1 cellular context compared by ENCODE assay signal in genomic region chr1:229342902-229343587, GRCh38.
A peak's percentile ranks its signal among the peaks of the same experiment; 100 is the strongest.
TF ChIP-seq lines count a peak whose summit lies in the region.

A gene with protein sequence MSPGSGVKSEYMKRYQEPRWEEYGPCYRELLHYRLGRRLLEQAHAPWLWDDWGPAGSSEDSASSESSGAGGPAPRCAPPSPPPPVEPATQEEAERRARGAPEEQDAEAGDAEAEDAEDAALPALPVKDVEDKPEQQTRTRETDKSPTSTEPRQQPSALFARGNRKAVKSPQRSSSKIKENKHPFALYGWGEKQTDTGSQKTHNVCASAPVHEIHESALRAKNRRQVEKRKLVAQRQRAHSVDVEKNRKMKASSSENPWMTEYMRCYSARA (minus strand): TSS chr1:229343047. CDS start chr1:229342465, 582 bp downstream.

TF ChIP-seq in K562, 482 proteins besides CTCF, POLR2A, EP300 and RAD21 (continued from another document and continues in another):
- TF ChIP-seq, protein P1, sequence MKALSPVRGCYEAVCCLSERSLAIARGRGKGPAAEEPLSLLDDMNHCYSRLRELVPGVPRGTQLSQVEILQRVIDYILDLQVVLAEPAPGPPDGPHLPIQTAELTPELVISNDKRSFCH (CRISPR knock-in tag; IDR thresholded peaks at IDR 0.05) = no peak
- TF ChIP-seq, protein P1 (tag; IDR thresholded peaks at IDR 0.05) = peak; percentile 87
- no peak for TF ChIP-seq ARNT (IDR thresholded peaks at IDR 0.05)
- no peak for TF ChIP-seq CGGBP1 (CRISPR knock-in tag; IDR thresholded peaks at IDR 0.05)
- no peak for TF ChIP-seq RFX7 (CRISPR knock-in tag; IDR thresholded peaks at IDR 0.05)
- TF ChIP-seq RBM34 (IDR thresholded peaks at IDR 0.05; ENCODE audit: borderline replicate concordance, insufficient read depth, low read length) = no peak
- TF ChIP-seq PTRF (tag; IDR thresholded peaks at IDR 0.05) = no peak
- TF ChIP-seq HOMEZ (CRISPR knock-in tag; IDR thresholded peaks at IDR 0.05) = no peak
- no peak for TF ChIP-seq PCBP2 (IDR thresholded peaks at IDR 0.05; ENCODE audit: low read depth, low read length, poor library complexity, severe bottlenecking)
- TF ChIP-seq KAT7 (CRISPR knock-in tag; IDR thresholded peaks at IDR 0.05; ENCODE audit: borderline replicate concordance) = peak; percentile 72; the same call in 1 of the 2 replicates
- TF ChIP-seq MECOM (CRISPR knock-in tag; IDR thresholded peaks at IDR 0.05) = no peak
- TF ChIP-seq ATF7 (IDR thresholded peaks at IDR 0.05) = peak; percentile 74
- no peak for TF ChIP-seq KHSRP (IDR thresholded peaks at IDR 0.05)
- peak; percentile 87 for TF ChIP-seq HMGN3 (IDR thresholded peaks at IDR 0.05; ENCODE audit: borderline replicate concordance, extremely low read depth, insufficient read length, low read depth, low read length)
- peak; percentile 42; the same call in 1 of the 2 replicates for TF ChIP-seq ZNF589 (CRISPR knock-in tag; IDR thresholded peaks at IDR 0.05; ENCODE audit: low read depth)
- TF ChIP-seq NFYB (IDR thresholded peaks at IDR 0.05; ENCODE audit: extremely low read depth, insufficient read length) = no peak
- no peak for TF ChIP-seq KLF1 (tag; IDR thresholded peaks at IDR 0.05)
- TF ChIP-seq HNRNPLL (IDR thresholded peaks at IDR 0.05; ENCODE audit: low read depth, low read length, poor library complexity, severe bottlenecking) = peak; percentile 69
- no peak; the same call in 1 of the 2 replicates for TF ChIP-seq ILF3 (IDR thresholded peaks at IDR 0.05; ENCODE audit: borderline replicate concordance)
- no peak for TF ChIP-seq RBM39 (optimal IDR thresholded peaks at IDR 0.05; ENCODE audit: low read depth, low read length)
- no peak for TF ChIP-seq RHOXF2B (CRISPR knock-in tag; conservative IDR thresholded peaks at IDR 0.05)
- no peak for TF ChIP-seq NFE2L1 (tag; IDR thresholded peaks at IDR 0.05; ENCODE audit: borderline replicate concordance, low read depth)
- TF ChIP-seq GABPB2 (CRISPR knock-in tag; conservative IDR thresholded peaks at IDR 0.05) = no peak
- no peak for TF ChIP-seq LARP7 (IDR thresholded peaks at IDR 0.05)
- no peak for TF ChIP-seq GATAD2A (IDR thresholded peaks at IDR 0.05)
- TF ChIP-seq ASH1L (IDR thresholded peaks at IDR 0.05; ENCODE audit: borderline replicate concordance, low read depth, partially characterized antibody) = no peak
- no peak for TF ChIP-seq ZBTB8A (IDR thresholded peaks at IDR 0.05; ENCODE audit: partially characterized antibody)
- TF ChIP-seq ADNP (tag; IDR thresholded peaks at IDR 0.05) = no peak
- TF ChIP-seq RBM22 (IDR thresholded peaks at IDR 0.05; ENCODE audit: low read depth, low read length, poor library complexity, severe bottlenecking) = no peak
- TF ChIP-seq, protein P2, sequence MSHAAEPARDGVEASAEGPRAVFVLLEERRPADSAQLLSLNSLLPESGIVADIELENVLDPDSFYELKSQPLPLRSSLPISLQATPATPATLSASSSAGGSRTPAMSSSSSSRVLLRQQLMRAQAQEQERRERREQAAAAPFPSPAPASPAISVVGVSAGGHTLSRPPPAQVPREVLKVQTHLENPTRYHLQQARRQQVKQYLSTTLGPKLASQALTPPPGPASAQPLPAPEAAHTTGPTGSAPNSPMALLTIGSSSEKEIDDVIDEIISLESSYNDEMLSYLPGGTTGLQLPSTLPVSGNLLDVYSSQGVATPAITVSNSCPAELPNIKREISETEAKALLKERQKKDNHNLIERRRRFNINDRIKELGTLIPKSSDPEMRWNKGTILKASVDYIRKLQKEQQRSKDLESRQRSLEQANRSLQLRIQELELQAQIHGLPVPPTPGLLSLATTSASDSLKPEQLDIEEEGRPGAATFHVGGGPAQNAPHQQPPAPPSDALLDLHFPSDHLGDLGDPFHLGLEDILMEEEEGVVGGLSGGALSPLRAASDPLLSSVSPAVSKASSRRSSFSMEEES (CRISPR knock-in tag; IDR thresholded peaks at IDR 0.05) = no peak
- TF ChIP-seq SIN3A (IDR thresholded peaks at IDR 0.05; ENCODE audit: borderline replicate concordance in 2 of 2, control insufficient read depth in 1 of 2, low read depth in 2 of 2, low read length in 2 of 2) = peak in 1 of 2 experiments; percentile 62; a peak in 1 of 4 replicates
- TF ChIP-seq PML (IDR thresholded peaks at IDR 0.05; ENCODE audit: low read length) = 0 out of 2 replicates have a peak, but pooled peaks have one; percentile 4
- TF ChIP-seq, protein P3, sequence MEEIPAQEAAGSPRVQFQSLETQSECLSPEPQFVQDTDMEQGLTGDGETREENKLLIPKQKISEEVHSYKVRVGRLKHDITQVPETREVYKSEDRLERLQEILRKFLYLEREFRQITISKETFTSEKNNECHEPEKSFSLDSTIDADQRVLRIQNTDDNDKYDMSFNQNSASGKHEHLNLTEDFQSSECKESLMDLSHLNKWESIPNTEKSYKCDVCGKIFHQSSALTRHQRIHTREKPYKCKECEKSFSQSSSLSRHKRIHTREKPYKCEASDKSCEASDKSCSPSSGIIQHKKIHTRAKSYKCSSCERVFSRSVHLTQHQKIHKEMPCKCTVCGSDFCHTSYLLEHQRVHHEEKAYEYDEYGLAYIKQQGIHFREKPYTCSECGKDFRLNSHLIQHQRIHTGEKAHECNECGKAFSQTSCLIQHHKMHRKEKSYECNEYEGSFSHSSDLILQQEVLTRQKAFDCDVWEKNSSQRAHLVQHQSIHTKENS (CRISPR knock-in tag; IDR thresholded peaks at IDR 0.05) = no peak
- TF ChIP-seq ZNF780A (CRISPR knock-in tag; IDR thresholded peaks at IDR 0.05) = no peak
- no peak for TF ChIP-seq ZNF583 (CRISPR knock-in tag; IDR thresholded peaks at IDR 0.05)
- TF ChIP-seq NCOR1 (IDR thresholded peaks at IDR 0.05) = no peak
- TF ChIP-seq TFAP4 (CRISPR knock-in tag; IDR thresholded peaks at IDR 0.05; ENCODE audit: borderline replicate concordance) = no peak
- TF ChIP-seq, protein P4, sequence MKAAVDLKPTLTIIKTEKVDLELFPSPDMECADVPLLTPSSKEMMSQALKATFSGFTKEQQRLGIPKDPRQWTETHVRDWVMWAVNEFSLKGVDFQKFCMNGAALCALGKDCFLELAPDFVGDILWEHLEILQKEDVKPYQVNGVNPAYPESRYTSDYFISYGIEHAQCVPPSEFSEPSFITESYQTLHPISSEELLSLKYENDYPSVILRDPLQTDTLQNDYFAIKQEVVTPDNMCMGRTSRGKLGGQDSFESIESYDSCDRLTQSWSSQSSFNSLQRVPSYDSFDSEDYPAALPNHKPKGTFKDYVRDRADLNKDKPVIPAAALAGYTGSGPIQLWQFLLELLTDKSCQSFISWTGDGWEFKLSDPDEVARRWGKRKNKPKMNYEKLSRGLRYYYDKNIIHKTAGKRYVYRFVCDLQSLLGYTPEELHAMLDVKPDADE (conservative IDR thresholded peaks at IDR 0.05; ENCODE audit: control insufficient read depth, low read depth, low read length) = peak; percentile 67; the same call in 1 of the 2 replicates
- no peak for TF ChIP-seq ZNF253 (CRISPR knock-in tag; conservative IDR thresholded peaks at IDR 0.05)
- TF ChIP-seq RNF219 (CRISPR knock-in tag; IDR thresholded peaks at IDR 0.05) = no peak
- TF ChIP-seq POU5F1 (IDR thresholded peaks at IDR 0.05; ENCODE audit: borderline replicate concordance, low read depth, low read length, partially characterized antibody) = no peak
- TF ChIP-seq ZNF280A (IDR thresholded peaks at IDR 0.05; ENCODE audit: low read depth, partially characterized antibody) = no peak
- no peak for TF ChIP-seq ZNF785 (CRISPR knock-in tag; IDR thresholded peaks at IDR 0.05)
- TF ChIP-seq ZNF224 (CRISPR knock-in tag; IDR thresholded peaks at IDR 0.05) = no peak
- no peak for TF ChIP-seq TAF15 (IDR thresholded peaks at IDR 0.05; ENCODE audit: low read depth, low read length)
- TF ChIP-seq ZNF76 (CRISPR knock-in tag; IDR thresholded peaks at IDR 0.05; ENCODE audit: borderline replicate concordance) = peak; percentile 59; the same call in 1 of the 2 replicates
- TF ChIP-seq ZNF695 (CRISPR knock-in tag; IDR thresholded peaks at IDR 0.05) = no peak
- no peak for TF ChIP-seq RFX1 (IDR thresholded peaks at IDR 0.05)
- TF ChIP-seq CTBP1 (IDR thresholded peaks at IDR 0.05; ENCODE audit: borderline replicate concordance) = peak; percentile 89
- TF ChIP-seq TEAD1 (CRISPR knock-in tag; IDR thresholded peaks at IDR 0.05) = no peak
- no peak; the same call in 1 of the 2 replicates for TF ChIP-seq SMARCC2 (IDR thresholded peaks at IDR 0.05; ENCODE audit: low read depth)
- TF ChIP-seq CC2D1A (IDR thresholded peaks at IDR 0.05) = no peak
- TF ChIP-seq GTF2A2 (tag; IDR thresholded peaks at IDR 0.05) = no peak
- no peak for TF ChIP-seq E2F4 (CRISPR knock-in tag; IDR thresholded peaks at IDR 0.05; ENCODE audit: low read depth)
- no peak for TF ChIP-seq NFIX (CRISPR knock-in tag; IDR thresholded peaks at IDR 0.05; ENCODE audit: low read depth)
- TF ChIP-seq MED1 (CRISPR knock-in tag; IDR thresholded peaks at IDR 0.05; ENCODE audit: borderline replicate concordance) = no peak
- no peak for TF ChIP-seq LCOR (CRISPR knock-in tag; IDR thresholded peaks at IDR 0.05)
